In genomic region chr6:83067448-83068413, GRCh38 we compare ENCODE assay signal across 1 cellular context.
TF ChIP-seq lines count a peak whose summit lies in the region.

Gene DOP1A (plus strand): TSS chr6:83067671. CDS start chr6:83096978, 29,307 bp downstream.

TF ChIP-seq in GM12878, 131 proteins besides CTCF, POLR2A, EP300 and RAD21 (continued from another document and continues in another):
- peak; percentile 79 for TF ChIP-seq ZNF687 (IDR thresholded peaks at IDR 0.05)
- 0 out of 2 replicates have a peak, but pooled peaks have one; percentile 18 for TF ChIP-seq E2F4 (IDR thresholded peaks at IDR 0.05; ENCODE audit: low read depth, low read length)
- peak; percentile 81; the same call in 1 of the 2 replicates for TF ChIP-seq SMARCA5 (IDR thresholded peaks at IDR 0.05)
- TF ChIP-seq PML (IDR thresholded peaks at IDR 0.05; ENCODE audit: low read length), result 0 out of 2 replicates have a peak, but pooled peaks have one; percentile 19
- peak; percentile 62; the same call in 1 of the 2 replicates for TF ChIP-seq SPI1 (IDR thresholded peaks at IDR 0.05; ENCODE audit: borderline replicate concordance, insufficient read depth, low read depth, low read length)
- TF ChIP-seq MEF2A (IDR thresholded peaks at IDR 0.05; ENCODE audit: insufficient read depth, low read depth, low read length), result peak; percentile 76
- TF ChIP-seq POLR2AphosphoS5 (IDR thresholded peaks at IDR 0.05; ENCODE audit: low read length), result peak; percentile 75
- TF ChIP-seq TCF12 (IDR thresholded peaks at IDR 0.05; ENCODE audit: low read depth, low read length), result 0 out of 2 replicates have a peak, but pooled peaks have one; percentile 36
- peak; percentile 98 for TF ChIP-seq ASH2L (IDR thresholded peaks at IDR 0.05; ENCODE audit: borderline replicate concordance, low read depth)
- peak in 1 of 2 experiments; percentile 25; a peak in 1 of 4 replicates for TF ChIP-seq ETV6 (conservative IDR thresholded peaks at IDR 0.05 in 1 of 2, IDR thresholded peaks at IDR 0.05 in 1 of 2; ENCODE audit: borderline replicate concordance in 1 of 2, low read depth in 1 of 2)
- TF ChIP-seq ZBTB33 (IDR thresholded peaks at IDR 0.05), result no peak
- peak; percentile 82 for TF ChIP-seq PKNOX1 (IDR thresholded peaks at IDR 0.05)
- no peak for TF ChIP-seq PRDM15 (CRISPR knock-in tag; IDR thresholded peaks at IDR 0.05)
- peak; percentile 55 for TF ChIP-seq HCFC1 (IDR thresholded peaks at IDR 0.05; ENCODE audit: low read length)
- TF ChIP-seq IKZF1 (conservative IDR thresholded peaks at IDR 0.05), result peak; percentile 86
- peak; percentile 58 for TF ChIP-seq RELA (IDR thresholded peaks at IDR 0.05; ENCODE audit: borderline replicate concordance, partially characterized antibody)
- no peak for TF ChIP-seq MYB (IDR thresholded peaks at IDR 0.05; ENCODE audit: borderline replicate concordance, low read depth, low read length)
- 0 out of 2 replicates have a peak, but pooled peaks have one; percentile 23 for TF ChIP-seq STAT1 (conservative IDR thresholded peaks at IDR 0.05)
- TF ChIP-seq MEF2B (IDR thresholded peaks at IDR 0.05; ENCODE audit: partially characterized antibody, poor library complexity, severe bottlenecking), result peak; percentile 36
- TF ChIP-seq HDAC2 (IDR thresholded peaks at IDR 0.05), result no peak
- TF ChIP-seq IRF4 (IDR thresholded peaks at IDR 0.05; ENCODE audit: low read depth, low read length), result peak; percentile 51; the same call in 1 of the 2 replicates
- TF ChIP-seq ATF3 (IDR thresholded peaks at IDR 0.05; ENCODE audit: borderline replicate concordance, extremely low read depth, low read depth, low read length), result no peak
- TF ChIP-seq REST (IDR thresholded peaks at IDR 0.05; ENCODE audit: low read depth, low read length), result no peak
- peak; percentile 34 for TF ChIP-seq SP1 (IDR thresholded peaks at IDR 0.05; ENCODE audit: low read depth, low read length)
- no peak for TF ChIP-seq ZSCAN29 (IDR thresholded peaks at IDR 0.05)
- TF ChIP-seq BMI1 (IDR thresholded peaks at IDR 0.05; ENCODE audit: borderline replicate concordance), result no peak
- TF ChIP-seq RB1 (IDR thresholded peaks at IDR 0.05; ENCODE audit: borderline replicate concordance), result peak; percentile 46; the same call in 1 of the 2 replicates
- TF ChIP-seq GATAD2B (conservative IDR thresholded peaks at IDR 0.05; ENCODE audit: low read depth), result peak; percentile 72
- peak; percentile 63 to 72 for TF ChIP-seq BHLHE40 (IDR thresholded peaks at IDR 0.05; ENCODE audit: borderline replicate concordance in 1 of 2, low read depth in 2 of 2, low read length in 1 of 2)
- TF ChIP-seq POU2F2 (IDR thresholded peaks at IDR 0.05; ENCODE audit: borderline replicate concordance, low read depth, low read length), result peak; percentile 74; the same call in 2 of the 3 replicates
- peak; percentile 91 for TF ChIP-seq SIN3A (IDR thresholded peaks at IDR 0.05; ENCODE audit: low read depth, low read length)
- TF ChIP-seq MXI1 (IDR thresholded peaks at IDR 0.05; ENCODE audit: low read depth, low read length), result peak; percentile 94
- TF ChIP-seq NKRF (conservative IDR thresholded peaks at IDR 0.05), result peak; percentile 97
- peak; percentile 73 for TF ChIP-seq NBN (IDR thresholded peaks at IDR 0.05)
- 0 out of 2 replicates have a peak, but pooled peaks have one; percentile 28 for TF ChIP-seq TAF1 (IDR thresholded peaks at IDR 0.05; ENCODE audit: borderline replicate concordance, low read depth, low read length)
- peak; percentile 90 for TF ChIP-seq SMC3 (IDR thresholded peaks at IDR 0.05; ENCODE audit: borderline replicate concordance, low read length)
- TF ChIP-seq CBX3 (IDR thresholded peaks at IDR 0.05; ENCODE audit: borderline replicate concordance, low read depth), result no peak
- TF ChIP-seq RFX5 (IDR thresholded peaks at IDR 0.05; ENCODE audit: low read depth, low read length), result peak; percentile 64; the same call in 1 of the 2 replicates
- no peak for TF ChIP-seq USF1 (IDR thresholded peaks at IDR 0.05; ENCODE audit: borderline replicate concordance, extremely low read length, insufficient read depth, low read depth, low read length)
